14 cellular contexts compared by ENCODE assay signal in the genomic region with DNA sequence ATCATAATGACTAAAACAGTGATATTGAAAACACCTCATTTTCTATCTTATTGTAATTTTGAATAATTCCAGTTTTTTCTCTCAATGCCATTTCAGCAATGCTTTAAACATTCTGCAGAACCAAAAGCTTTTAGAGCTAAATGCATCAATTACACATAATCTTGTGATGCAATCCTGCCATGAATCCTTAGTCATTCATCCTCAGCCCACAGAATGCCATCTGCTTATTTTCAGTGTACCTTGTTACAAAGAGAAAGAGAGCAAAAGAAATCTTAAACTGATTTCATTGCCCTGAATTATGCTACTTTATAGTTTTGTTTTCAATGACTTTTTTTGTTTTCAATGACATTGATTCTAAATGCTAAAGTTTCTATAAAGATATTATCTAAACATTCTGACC.
DNase-seq lines count a peak whose midpoint lies in the region; ATAC-seq lines count a peak whose summit lies in the region.
"Had no signal": no experiment of that assay in that cellular context is flagged by ENCODE, and none has a peak within 500 bp of the region (broad histone marks: within the 10 kb centered on the region; RNA-seq: fewer than 3 reads in every experiment).

No MANE protein-coding gene starts in this region.

- ATAC-seq in GM21447 (IDR thresholded peaks at IDR 0.05; ENCODE audit: unreplicated experiment) (no peak), GM19328 (IDR thresholded peaks at IDR 0.05; ENCODE audit: unreplicated experiment) (no peak)
- ATAC-seq: activated naive CD4-positive, alpha-beta T cell treated with anti-CD3 and anti-CD28 coated beads, Interleukin-2, amount 50 U/mL, for 72 hours; gastrocnemius medialis; left colon had no signal

- DNase-seq in HS-5 (ENCODE audit: low read depth) (peak; percentile 59), NCI-H524 treated with DMSO at 0.1 percent for 48 hours (lab: John Stamatoyannopoulos, UW) (peak; percentile 35), cerebellum (ENCODE audit: low spot score) (peak; percentile 1), myocyte (ENCODE audit: low read depth) (peak; percentile 64), SKM-1 treated with dmso at 0.1 percent for 144 hours (lab: John Stamatoyannopoulos, UW; ENCODE audit: unreplicated experiment) (no peak)
- no peak for DNase-seq in activated naive CD4-positive, alpha-beta T cell (lab: John Stamatoyannopoulos, UW)
- DNase-seq: activated CD4-positive, alpha-beta memory T cell treated with anti-CD3 and anti-CD28 coated beads for 36 hours; Calu3; gastrocnemius medialis; Kasumi-1; left colon had no signal

Comparison
In these comparisons a context has a peak if more than half of its experiments do, and no peak if none do; other contexts are left out.
1. DNase-seq: peak in HS-5 (single experiment), NCI-H524 treated with DMSO at 0.1 percent for 48 hours (single experiment), cerebellum (single experiment) and myocyte (single experiment); none in activated naive CD4-positive, alpha-beta T cell (0 of 4) and SKM-1 treated with dmso at 0.1 percent for 144 hours (single experiment).